Comparison of ENCODE assay signal across 25 cellular contexts in genomic region chr18:80181642-80182461, GRCh38.
DNase-seq lines count a peak whose midpoint lies in the region; ATAC-seq, FAIRE-seq and TF ChIP-seq lines count a peak whose summit lies in the region.
"Had no signal": no experiment of that assay in that cellular context is flagged by ENCODE, and none has a peak within 500 bp of the region (broad histone marks: within the 10 kb centered on the region; RNA-seq: fewer than 3 reads in every experiment).

No MANE protein-coding gene starts in this region.

- H3K27me3 ChIP-seq in astrocyte (ENCODE audit: insufficient read depth, low read length) (no peaks in the 10 kb centered on the region), osteoblast (ENCODE audit: insufficient read depth, low read length) (peaks cover 17% of the 10 kb centered on the region)
- H3K27me3 ChIP-seq: dorsolateral prefrontal cortex, neutrophil, Peyer's patch, vagina had no signal

- no peaks in the 10 kb centered on the region for H3K4me1 ChIP-seq in astrocyte (ENCODE audit: insufficient read depth, low read length)
- no peaks in the 10 kb centered on the region for H3K4me1 ChIP-seq in osteoblast (ENCODE audit: insufficient read depth, low read length)
- H3K4me1 ChIP-seq: HAP-1, Peyer's patch had no signal

- ATAC-seq in HG02678 (IDR thresholded peaks at IDR 0.05; ENCODE audit: unreplicated experiment) (no peak), HG02884 (IDR thresholded peaks at IDR 0.05; ENCODE audit: unreplicated experiment) (no peak)
- ATAC-seq: mucosa of descending colon had no signal

- DNase-seq in LNCaP clone FGC (ENCODE audit: low read depth): peak; percentile 82
- no peak for DNase-seq in astrocyte (ENCODE audit: low read depth)
- peak; percentile 54 for DNase-seq in osteoblast (ENCODE audit: insufficient read length, low spot score, missing footprints)
- DNase-seq in midbrain (lab: John Stamatoyannopoulos, UW): no peak
- DNase-seq in activated naive CD8-positive, alpha-beta T cell treated with anti-CD3 and anti-CD28 coated beads for 36 hours: no peak
- DNase-seq: activated CD4-positive, alpha-beta T cell treated with anti-CD3 and anti-CD28 coated beads, Interleukin-2, amount 50 U/mL, for 4 hours; activated naive CD4-positive, alpha-beta T cell; amygdala; CD4-positive, alpha-beta memory T cell; central memory CD4-positive, alpha-beta T cell; foreskin fibroblast; immature natural killer cell; mucosa of descending colon; NCI-H2227 treated with DMSO at 0.1 percent for 48 hours; stimulated activated CD4-positive, alpha-beta T cell treated with anti-CD3 and anti-CD28 coated beads, Interleukin-12 subunit alpha, Interleukin-12 subunit beta, amount 100 ng/mL, for 4 hours had no signal

- H3K27ac ChIP-seq in C4-2B (peak overlapping the region; percentile 35), astrocyte (ENCODE audit: low read depth, low read length) (no peak overlapping the region), osteoblast (ENCODE audit: low read depth, low read length) (no peak overlapping the region)
- H3K27ac ChIP-seq: neutrophil, SK-N-MC, vagina had no signal

- FAIRE-seq in astrocyte (lab: Jason Lieb, UNC): no peak
- FAIRE-seq: GM12891 had no signal

- peaks cover 10% of the 10 kb centered on the region for H3K4me1 Mint-ChIP-seq in astrocyte (ENCODE audit: low read depth, unreplicated experiment)
- no peaks in the 10 kb centered on the region for H3K4me1 Mint-ChIP-seq in activated naive CD8-positive, alpha-beta T cell treated with anti-CD3 and anti-CD28 coated beads for 36 hours

- no peak overlapping the region for H3K27ac Mint-ChIP-seq in astrocyte (ENCODE audit: unreplicated experiment)
- H3K27ac Mint-ChIP-seq in activated naive CD8-positive, alpha-beta T cell treated with anti-CD3 and anti-CD28 coated beads for 36 hours: no peak overlapping the region
- H3K27ac Mint-ChIP-seq: CD4-positive, alpha-beta memory T cell had no signal

- H3K79me2 ChIP-seq in astrocyte (ENCODE audit: insufficient read depth, low read length) (no peaks in the 10 kb centered on the region), osteoblast (ENCODE audit: insufficient read depth, low read length) (no peaks in the 10 kb centered on the region)

- TF ChIP-seq CTCF in C4-2B (conservative IDR thresholded peaks at IDR 0.05): no peak
- no peak for TF ChIP-seq CTCF in LNCaP clone FGC (IDR thresholded peaks at IDR 0.05; ENCODE audit: control insufficient read depth, extremely low read depth, insufficient read depth)
- TF ChIP-seq CTCF in astrocyte (IDR thresholded peaks at IDR 0.05; ENCODE audit: insufficient read depth, low read depth, low read length): no peak
- TF ChIP-seq CTCF in osteoblast (IDR thresholded peaks at IDR 0.05; ENCODE audit: extremely low read depth, low read depth, low read length): no peak

- H3K4me3 Mint-ChIP-seq in astrocyte (ENCODE audit: unreplicated experiment): peak overlapping the region; percentile 60
- H3K4me3 Mint-ChIP-seq in activated naive CD8-positive, alpha-beta T cell treated with anti-CD3 and anti-CD28 coated beads for 36 hours: no peak overlapping the region
- H3K4me3 Mint-ChIP-seq: CD4-positive, alpha-beta memory T cell; immature natural killer cell had no signal

- H4K20me1 ChIP-seq in astrocyte (ENCODE audit: insufficient read depth, low read length) (peaks cover 30% of the 10 kb centered on the region), osteoblast (ENCODE audit: insufficient read depth, low read length) (no peaks in the 10 kb centered on the region)

- H2AFZ ChIP-seq in astrocyte (ENCODE audit: low read depth, low read length) (no peak overlapping the region), osteoblast (ENCODE audit: low read length) (no peak overlapping the region)

- H3K27me3 Mint-ChIP-seq in astrocyte (ENCODE audit: low read depth, unreplicated experiment): no peaks in the 10 kb centered on the region
- H3K27me3 Mint-ChIP-seq in activated naive CD8-positive, alpha-beta T cell treated with anti-CD3 and anti-CD28 coated beads for 36 hours: peaks cover 3% of the 10 kb centered on the region

- H3K9ac ChIP-seq in astrocyte (ENCODE audit: low read length): no peak overlapping the region

- no peaks in the 10 kb centered on the region for H3K9me3 Mint-ChIP-seq in astrocyte (ENCODE audit: unreplicated experiment)
- no peaks in the 10 kb centered on the region for H3K9me3 Mint-ChIP-seq in activated naive CD8-positive, alpha-beta T cell treated with anti-CD3 and anti-CD28 coated beads for 36 hours
- H3K9me3 Mint-ChIP-seq: CD4-positive, alpha-beta memory T cell had no signal

- H3K36me3 Mint-ChIP-seq in astrocyte (ENCODE audit: low read depth, unreplicated experiment): peaks cover 3% of the 10 kb centered on the region
- H3K36me3 Mint-ChIP-seq in activated naive CD8-positive, alpha-beta T cell treated with anti-CD3 and anti-CD28 coated beads for 36 hours: no peaks in the 10 kb centered on the region
- H3K36me3 Mint-ChIP-seq: CD4-positive, alpha-beta memory T cell; immature natural killer cell had no signal

- H3K9me3 ChIP-seq in astrocyte (ENCODE audit: insufficient read depth, low read depth, low read length): no peaks in the 10 kb centered on the region
- H3K9me3 ChIP-seq in osteoblast (ENCODE audit: low read depth, low read length): no peaks in the 10 kb centered on the region
- H3K9me3 ChIP-seq: HAP-1, mucosa of descending colon, neutrophil, Peyer's patch, vagina had no signal

- H3K4me2 ChIP-seq in astrocyte (ENCODE audit: low read length): no peak overlapping the region
- no peak overlapping the region for H3K4me2 ChIP-seq in osteoblast (ENCODE audit: insufficient read depth, low read length)

- no peaks in the 10 kb centered on the region for H3K36me3 ChIP-seq in astrocyte (ENCODE audit: insufficient read depth, low read length)
- no peaks in the 10 kb centered on the region for H3K36me3 ChIP-seq in osteoblast (ENCODE audit: insufficient read depth, low read length)
- H3K36me3 ChIP-seq: HAP-1, neutrophil, Peyer's patch, vagina had no signal

- H3K4me3 ChIP-seq in LNCaP clone FGC (ENCODE audit: low read depth, low read length): no peak overlapping the region
- no peak overlapping the region for H3K4me3 ChIP-seq in astrocyte (ENCODE audit: insufficient read depth, low read depth, low read length)
- H3K4me3 ChIP-seq in osteoblast (ENCODE audit: insufficient read depth, low read length): no peak overlapping the region
- H3K4me3 ChIP-seq: dorsolateral prefrontal cortex, HAP-1, mucosa of descending colon, Peyer's patch, SK-N-MC, vagina had no signal

Comparison
In these comparisons a context has a peak if more than half of its experiments do, and no peak if none do; other contexts are left out.
1. DNase-seq: peak in LNCaP clone FGC (single experiment) and osteoblast (single experiment); none in astrocyte (single experiment), midbrain (single experiment) and activated naive CD8-positive, alpha-beta T cell treated with anti-CD3 and anti-CD28 coated beads for 36 hours (single experiment).